ENCODE assay signal across 1 cellular context in the genomic region with DNA sequence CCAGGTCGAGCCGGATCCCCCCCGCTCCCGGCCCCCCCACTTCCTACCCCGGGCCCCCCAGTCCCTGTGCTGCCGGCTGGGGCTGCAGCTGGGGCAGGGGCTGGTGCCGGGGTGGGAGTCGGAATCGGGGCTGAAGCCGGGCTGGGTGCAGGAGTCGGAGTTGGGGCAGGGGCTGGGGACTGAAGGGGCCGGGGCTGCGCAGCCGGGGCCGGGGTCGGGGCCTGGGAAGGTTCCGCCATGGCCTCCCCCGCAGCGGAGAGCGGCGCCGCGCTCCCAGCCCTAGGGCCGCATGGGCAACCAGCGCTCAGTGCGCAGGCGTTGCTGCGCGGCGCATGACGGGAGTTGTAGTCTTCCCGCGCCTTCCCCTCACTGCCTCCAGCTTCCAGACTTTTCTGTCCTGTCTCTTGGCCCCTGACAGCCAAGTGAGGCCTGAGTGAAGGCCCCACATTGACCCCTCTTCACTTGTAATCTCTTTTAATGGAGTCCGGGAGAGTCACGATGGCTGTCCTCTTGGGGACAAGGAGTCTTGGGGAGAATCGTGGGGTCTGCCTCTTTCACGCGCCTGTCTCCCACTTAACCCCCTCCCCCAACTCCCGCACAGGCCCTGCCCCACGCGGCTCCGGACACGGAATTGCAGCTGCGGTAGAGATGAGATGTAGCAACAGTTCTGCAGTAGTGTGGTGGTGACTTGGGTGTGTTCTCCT.
A peak's percentile ranks its signal among the peaks of the same experiment; 100 is the strongest.
TF ChIP-seq lines count a peak whose summit lies in the region.

Gene KAT2A (minus strand): TSS at position 302 of the 704 bp plus-strand sequence. CDS start 63 bp downstream, at position 239.

TF ChIP-seq in HepG2, 621 proteins besides CTCF, POLR2A, EP300 and RAD21 (continued from another document and continues in another):
- TF ChIP-seq, protein P1, sequence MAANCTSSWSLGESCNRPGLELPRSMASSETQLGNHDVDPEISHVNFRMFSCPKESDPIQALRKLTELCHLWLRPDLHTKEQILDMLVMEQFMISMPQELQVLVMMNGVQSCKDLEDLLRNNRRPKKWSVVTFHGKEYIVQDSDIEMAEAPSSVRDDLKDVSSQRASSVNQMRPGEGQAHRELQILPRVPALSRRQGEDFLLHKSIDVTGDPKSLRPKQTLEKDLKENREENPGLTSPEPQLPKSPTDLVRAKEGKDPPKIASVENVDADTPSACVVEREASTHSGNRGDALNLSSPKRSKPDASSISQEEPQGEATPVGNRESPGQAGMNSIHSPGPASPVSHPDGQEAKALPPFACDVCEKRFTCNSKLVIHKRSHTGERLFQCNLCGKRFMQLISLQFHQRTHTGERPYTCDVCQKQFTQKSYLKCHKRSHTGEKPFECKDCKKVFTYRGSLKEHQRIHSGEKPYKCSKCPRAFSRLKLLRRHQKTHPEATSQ (CRISPR knock-in tag; IDR thresholded peaks at IDR 0.05; ENCODE audit: borderline replicate concordance) = no peak
- TF ChIP-seq MIER3 (CRISPR knock-in tag; IDR thresholded peaks at IDR 0.05; ENCODE audit: borderline replicate concordance) (peak; percentile 63; the same call in 1 of the 2 replicates), ZBTB49 (CRISPR knock-in tag; IDR thresholded peaks at IDR 0.05; ENCODE audit: borderline replicate concordance) (peak; percentile 60; the same call in 1 of the 2 replicates), NR2F1 (CRISPR knock-in tag; IDR thresholded peaks at IDR 0.05) (no peak), DMAP1 (CRISPR knock-in tag; IDR thresholded peaks at IDR 0.05) (peak; percentile 81; the same call in 1 of the 2 replicates), ZSCAN12 (CRISPR knock-in tag; IDR thresholded peaks at IDR 0.05) (no peak), CENPT (CRISPR knock-in tag; IDR thresholded peaks at IDR 0.05; ENCODE audit: low read depth) (peak; percentile 41; the same call in 1 of the 2 replicates), ZNF629 (CRISPR knock-in tag; conservative IDR thresholded peaks at IDR 0.05) (no peak), ZNF781 (CRISPR knock-in tag; IDR thresholded peaks at IDR 0.05; ENCODE audit: borderline replicate concordance, not compliant biosample characterization) (peak; percentile 74), CERS6 (CRISPR knock-in tag; IDR thresholded peaks at IDR 0.05) (no peak), U2AF1 (optimal IDR thresholded peaks at IDR 0.05; ENCODE audit: low read depth, low read length) (no peak), ADNP (CRISPR knock-in tag; IDR thresholded peaks at IDR 0.05) (no peak), NR2C2 (CRISPR knock-in tag; IDR thresholded peaks at IDR 0.05; ENCODE audit: borderline replicate concordance) (peak; percentile 72), SNAPC2 (CRISPR knock-in tag; IDR thresholded peaks at IDR 0.05) (0 out of 2 replicates have a peak, but pooled peaks have one; percentile 34), FOXO1 (CRISPR knock-in tag; IDR thresholded peaks at IDR 0.05) (0 out of 2 replicates have a peak, but pooled peaks have one; percentile 34), TBL1XR1 (IDR thresholded peaks at IDR 0.05; ENCODE audit: borderline replicate concordance, low read length, partially characterized antibody) (no peak), ZSCAN21 (CRISPR knock-in tag; IDR thresholded peaks at IDR 0.05; ENCODE audit: borderline replicate concordance) (peak; percentile 74; the same call in 1 of the 2 replicates), TEAD3 (CRISPR knock-in tag; optimal IDR thresholded peaks at IDR 0.05; ENCODE audit: borderline replicate concordance) (peak; percentile 55), ZNF549 (CRISPR knock-in tag; IDR thresholded peaks at IDR 0.05) (no peak), JDP2 (CRISPR knock-in tag; IDR thresholded peaks at IDR 0.05; ENCODE audit: borderline replicate concordance) (no peak), KAT7 (CRISPR knock-in tag; IDR thresholded peaks at IDR 0.05; ENCODE audit: borderline replicate concordance) (no peak; the same call in 1 of the 2 replicates), TFDP2 (CRISPR knock-in tag; IDR thresholded peaks at IDR 0.05) (peak; percentile 66), MXI1 (IDR thresholded peaks at IDR 0.05; ENCODE audit: borderline replicate concordance, low read depth, low read length) (peak; percentile 96; the same call in 2 of the 3 replicates), MEF2D (CRISPR knock-in tag; IDR thresholded peaks at IDR 0.05) (peak; percentile 52; the same call in 1 of the 2 replicates), ZNF670 (CRISPR knock-in tag; IDR thresholded peaks at IDR 0.05; ENCODE audit: borderline replicate concordance) (no peak), ZNF619 (CRISPR knock-in tag; IDR thresholded peaks at IDR 0.05) (0 out of 2 replicates have a peak, but pooled peaks have one; percentile 21), KLF9 (CRISPR knock-in tag; IDR thresholded peaks at IDR 0.05; ENCODE audit: low read depth) (peak; percentile 28; the same call in 1 of the 2 replicates), ZNF709 (CRISPR knock-in tag; IDR thresholded peaks at IDR 0.05) (no peak), ZNF354B (CRISPR knock-in tag; IDR thresholded peaks at IDR 0.05) (no peak), CAMTA2 (CRISPR knock-in tag; IDR thresholded peaks at IDR 0.05; ENCODE audit: borderline replicate concordance) (no peak), TGIF2 (CRISPR knock-in tag; IDR thresholded peaks at IDR 0.05) (peak; percentile 69; the same call in 1 of the 2 replicates), ARID5B (CRISPR knock-in tag; IDR thresholded peaks at IDR 0.05) (peak; percentile 18; the same call in 1 of the 2 replicates), YEATS4 (CRISPR knock-in tag; IDR thresholded peaks at IDR 0.05; ENCODE audit: borderline replicate concordance) (peak; percentile 86), KLF16 (CRISPR knock-in tag; IDR thresholded peaks at IDR 0.05) (0 out of 4 replicates have a peak, but pooled peaks of 1 of the 2 experiments have one; percentile 24), GLI4 (CRISPR knock-in tag; IDR thresholded peaks at IDR 0.05; ENCODE audit: borderline replicate concordance) (no peak), ZNF883 (CRISPR knock-in tag; IDR thresholded peaks at IDR 0.05; ENCODE audit: not compliant biosample characterization) (peak; percentile 68), ZNF772 (CRISPR knock-in tag; IDR thresholded peaks at IDR 0.05) (peak; percentile 75; the same call in 1 of the 2 replicates), MED13 (CRISPR knock-in tag; IDR thresholded peaks at IDR 0.05) (peak; percentile 58; the same call in 1 of the 2 replicates), PHF20 (CRISPR knock-in tag; IDR thresholded peaks at IDR 0.05) (peak; percentile 54), ZNF253 (CRISPR knock-in tag; IDR thresholded peaks at IDR 0.05; ENCODE audit: borderline replicate concordance) (0 out of 2 replicates have a peak, but pooled peaks have one; percentile 46), ZNF292 (CRISPR knock-in tag; IDR thresholded peaks at IDR 0.05; ENCODE audit: borderline replicate concordance, low read depth) (no peak), RAD51 (IDR thresholded peaks at IDR 0.05; ENCODE audit: borderline replicate concordance) (no peak), NFYB (CRISPR knock-in tag; IDR thresholded peaks at IDR 0.05) (0 out of 2 replicates have a peak, but pooled peaks have one; percentile 5), CREB1 (IDR thresholded peaks at IDR 0.05) (no peak), CREB1 (CRISPR knock-in tag; IDR thresholded peaks at IDR 0.05) (no peak), GATAD1 (CRISPR knock-in tag; IDR thresholded peaks at IDR 0.05) (peak; percentile 78), MYC (CRISPR knock-in tag; IDR thresholded peaks at IDR 0.05; ENCODE audit: borderline replicate concordance) (peak; percentile 100), TEF (CRISPR knock-in tag; IDR thresholded peaks at IDR 0.05) (no peak), HCFC1 (IDR thresholded peaks at IDR 0.05; ENCODE audit: low read depth, low read length) (peak; percentile 94)
- TF ChIP-seq, protein P2, sequence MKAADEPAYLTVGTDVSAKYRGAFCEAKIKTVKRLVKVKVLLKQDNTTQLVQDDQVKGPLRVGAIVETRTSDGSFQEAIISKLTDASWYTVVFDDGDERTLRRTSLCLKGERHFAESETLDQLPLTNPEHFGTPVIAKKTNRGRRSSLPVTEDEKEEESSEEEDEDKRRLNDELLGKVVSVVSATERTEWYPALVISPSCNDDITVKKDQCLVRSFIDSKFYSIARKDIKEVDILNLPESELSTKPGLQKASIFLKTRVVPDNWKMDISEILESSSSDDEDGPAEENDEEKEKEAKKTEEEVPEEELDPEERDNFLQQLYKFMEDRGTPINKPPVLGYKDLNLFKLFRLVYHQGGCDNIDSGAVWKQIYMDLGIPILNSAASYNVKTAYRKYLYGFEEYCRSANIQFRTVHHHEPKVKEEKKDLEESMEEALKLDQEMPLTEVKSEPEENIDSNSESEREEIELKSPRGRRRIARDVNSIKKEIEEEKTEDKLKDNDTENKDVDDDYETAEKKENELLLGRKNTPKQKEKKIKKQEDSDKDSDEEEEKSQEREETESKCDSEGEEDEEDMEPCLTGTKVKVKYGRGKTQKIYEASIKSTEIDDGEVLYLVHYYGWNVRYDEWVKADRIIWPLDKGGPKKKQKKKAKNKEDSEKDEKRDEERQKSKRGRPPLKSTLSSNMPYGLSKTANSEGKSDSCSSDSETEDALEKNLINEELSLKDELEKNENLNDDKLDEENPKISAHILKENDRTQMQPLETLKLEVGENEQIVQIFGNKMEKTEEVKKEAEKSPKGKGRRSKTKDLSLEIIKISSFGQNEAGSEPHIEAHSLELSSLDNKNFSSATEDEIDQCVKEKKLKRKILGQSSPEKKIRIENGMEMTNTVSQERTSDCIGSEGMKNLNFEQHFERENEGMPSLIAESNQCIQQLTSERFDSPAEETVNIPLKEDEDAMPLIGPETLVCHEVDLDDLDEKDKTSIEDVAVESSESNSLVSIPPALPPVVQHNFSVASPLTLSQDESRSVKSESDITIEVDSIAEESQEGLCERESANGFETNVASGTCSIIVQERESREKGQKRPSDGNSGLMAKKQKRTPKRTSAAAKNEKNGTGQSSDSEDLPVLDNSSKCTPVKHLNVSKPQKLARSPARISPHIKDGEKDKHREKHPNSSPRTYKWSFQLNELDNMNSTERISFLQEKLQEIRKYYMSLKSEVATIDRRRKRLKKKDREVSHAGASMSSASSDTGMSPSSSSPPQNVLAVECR (CRISPR knock-in tag; IDR thresholded peaks at IDR 0.05; ENCODE audit: borderline replicate concordance) = peak; percentile 83; the same call in 1 of the 2 replicates
